13 cellular contexts compared by ENCODE assay signal in genomic region chr17:56785396-56785795, GRCh38. TPM values are rescaled to one million over a fixed set of nuclear protein-coding genes. Genes with fewer than 3 reads are reported as not detected.
DNase-seq lines count a peak whose midpoint lies in the region; ATAC-seq and FAIRE-seq lines count a peak whose summit lies in the region.
"Had no signal": no experiment of that assay in that cellular context is flagged by ENCODE, and none has a peak within 500 bp of the region (broad histone marks: within the 10 kb centered on the region; RNA-seq: fewer than 3 reads in every experiment).

No MANE protein-coding gene starts in this region.

- no peak for FAIRE-seq in frontal cortex (lab: Jason Lieb, UNC)

- H3K27ac ChIP-seq in epithelial cell of prostate, result peak overlapping the region; percentile 94
- H3K27ac ChIP-seq: heart left ventricle, lower lobe of right lung had no signal

- no peak for ATAC-seq in HG03039 (IDR thresholded peaks at IDR 0.05; ENCODE audit: unreplicated experiment)
- ATAC-seq: heart left ventricle, lower lobe of right lung had no signal

- peak; percentile 39 for DNase-seq in A172 (ENCODE audit: low spot score)
- peak; percentile 44 for DNase-seq in EH (ENCODE audit: low read depth)
- DNase-seq in RPMI7951 (ENCODE audit: low read depth), result peak; percentile 42
- DNase-seq in epithelial cell of prostate (ENCODE audit: low read depth, low spot score), result peak; percentile 64
- no peak for DNase-seq in hippocampal formation (lab: John Stamatoyannopoulos, UW)
- DNase-seq in frontal cortex (ENCODE audit: low spot score in 2 of 2), result no peak
- no peak for DNase-seq in COLO829 (ENCODE audit: low spot score)
- DNase-seq: activated CD4-positive, alpha-beta T cell treated with anti-CD3 and anti-CD28 coated beads, Interleukin-2, amount 50 U/mL, for 1 hour; heart left ventricle; lower lobe of right lung; NCI-H1105 treated with DMSO at 0.1 percent for 48 hours; NCI-H82 had no signal

RNA-seq across cellular contexts. Expression of gene C17orf67, which starts 48.3 kb away (rescaled TPM):
- 0.76 and 1.8 TPM in 2 replicates for total RNA-seq in A172 (2014; rRNA removed; shearing (Covaris generic))
- 0.10 and 0.12 TPM in 2 replicates for total RNA-seq in RPMI7951 (2014; rRNA removed; shearing (Covaris generic))
- total RNA-seq in frontal cortex, result 2.0 TPM

RNA-seq across cellular contexts. Expression of gene DGKE, which starts 48.6 kb away (rescaled TPM):
- total RNA-seq in A172 (2014; rRNA removed; shearing (Covaris generic)), result 3.2 and 7.1 TPM in 2 replicates
- 0.29 and 3.1 TPM in 2 replicates for total RNA-seq in RPMI7951 (2014; rRNA removed; shearing (Covaris generic))
- total RNA-seq in frontal cortex, result 28.5 TPM

Comparison
In these comparisons a context has a peak if more than half of its experiments do, and no peak if none do; other contexts are left out.
1. DNase-seq: peak in A172 (single experiment), EH (single experiment), RPMI7951 (single experiment) and epithelial cell of prostate (single experiment); none in hippocampal formation (0 of 2), frontal cortex (0 of 2) and COLO829 (single experiment).